8 cellular contexts compared by ENCODE assay signal in the genomic region with DNA sequence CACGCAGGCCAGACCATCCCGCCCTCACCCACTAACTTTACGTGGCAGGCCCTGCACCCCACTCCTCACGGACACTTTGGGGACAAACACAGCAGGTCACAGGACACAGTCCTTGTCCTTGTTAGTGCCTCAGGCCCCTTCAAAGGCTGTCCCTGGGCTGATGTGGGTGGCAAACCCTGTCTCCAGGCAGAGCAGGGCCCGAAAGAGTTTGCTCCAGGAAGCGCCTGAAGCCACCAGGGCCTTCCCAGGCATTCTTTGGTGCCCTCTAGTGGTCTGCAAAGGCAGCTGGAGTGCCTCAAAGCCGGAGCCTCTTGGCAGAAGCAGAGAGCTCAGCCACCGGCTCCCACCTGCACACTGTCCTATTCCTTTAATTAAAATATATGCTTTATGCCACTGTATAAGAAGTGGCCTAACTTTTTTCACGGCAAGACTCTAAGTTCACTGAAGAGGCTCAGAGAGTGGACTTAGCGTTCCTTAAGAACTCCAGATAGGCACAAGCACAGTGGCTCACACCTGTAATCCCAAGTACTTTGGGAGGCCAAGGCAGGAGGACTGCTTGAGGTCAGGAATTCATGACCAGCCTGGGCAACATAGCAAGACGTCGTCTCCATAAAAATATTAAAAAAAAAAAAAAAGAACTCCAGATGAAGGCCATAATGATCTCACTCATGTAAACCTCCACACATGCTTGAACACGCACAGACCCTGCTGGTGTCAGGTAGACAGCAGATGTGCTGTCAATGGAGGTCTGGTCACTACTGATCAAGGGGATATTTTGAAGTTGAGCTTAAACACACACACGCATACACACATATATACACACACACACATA. TPM values are rescaled to one million over a fixed set of nuclear protein-coding genes. Genes with fewer than 3 reads are reported as not detected.
DNase-seq lines count a peak whose midpoint lies in the region; ATAC-seq and TF ChIP-seq lines count a peak whose summit lies in the region.

No MANE protein-coding gene starts in this region.

- no peaks in the 10 kb centered on the region for H3K9me3 ChIP-seq in lower lobe of right lung

- no peak overlapping the region for H3K4me3 ChIP-seq in GM23338
- no peak overlapping the region for H3K4me3 ChIP-seq in dorsolateral prefrontal cortex
- no peak overlapping the region for H3K4me3 ChIP-seq in lower lobe of right lung

- H2AFZ ChIP-seq in GM23338 = no peak overlapping the region

- peak; percentile 75 for DNase-seq in AG09319 (ENCODE audit: extremely low read depth, low read depth)
- DNase-seq in GM23338 (ENCODE audit: low spot score) = peak; percentile 93
- peak; percentile 12 for DNase-seq in NCI-H526 treated with DMSO at 0.1 percent for 48 hours (lab: John Stamatoyannopoulos, UW)
- DNase-seq in activated CD4-positive, alpha-beta T cell treated with anti-CD3 and anti-CD28 coated beads, Interleukin-2, amount 50 U/mL, for 48 hours = peak; percentile 78 to 83
- DNase-seq in dorsolateral prefrontal cortex = peak; percentile 67 to 88 (median 85)
- DNase-seq in lower lobe of right lung = peak; percentile 86
- peak; percentile 62 to 73 for DNase-seq in stimulated activated CD4-positive, alpha-beta T cell treated with anti-CD3 and anti-CD28 coated beads, Interleukin-4, amount 100 ng/mL, for 48 hours (ENCODE audit: low read depth in 2 of 2)

- TF ChIP-seq CTCF in AG09319 (IDR thresholded peaks at IDR 0.05; ENCODE audit: low read depth, low read length) (peak; percentile 98), GM23338 (conservative IDR thresholded peaks at IDR 0.05; ENCODE audit: low read depth in 2 of 2) (peak; percentile 94 to 96), dorsolateral prefrontal cortex (IDR thresholded peaks at IDR 0.05 in 54 of 56, conservative IDR thresholded peaks at IDR 0.05 in 2 of 56; ENCODE audit: low read depth in 1 of 56, partially characterized antibody in 56 of 56) (peak; percentile 58 to 98 (median 95)), lower lobe of right lung (IDR thresholded peaks at IDR 0.05) (peak; percentile 99)

- H3K27me3 Mint-ChIP-seq in GM23338 (ENCODE audit: insufficient read depth, low read depth, poor library complexity) = peaks cover 10% of the 10 kb centered on the region

- peak overlapping the region; percentile 44; the same call in 1 of the 2 replicates for H3K27ac Mint-ChIP-seq in GM23338

- H4K20me1 ChIP-seq in GM23338 (replicated peaks; ENCODE audit: insufficient read depth) = no peaks in the 10 kb centered on the region

- no peaks in the 10 kb centered on the region; the same call in 2 of the 3 replicates for H3K4me1 Mint-ChIP-seq in GM23338

- no peaks in the 10 kb centered on the region for H3K9me3 Mint-ChIP-seq in GM23338

- H3K4me1 ChIP-seq in GM23338 (ENCODE audit: insufficient read depth) = no peaks in the 10 kb centered on the region
- H3K4me1 ChIP-seq in lower lobe of right lung = peaks cover 57% of the 10 kb centered on the region

- no peaks in the 10 kb centered on the region for H3K79me2 ChIP-seq in GM23338 (replicated peaks; ENCODE audit: insufficient read depth)

- intact Hi-C loops in dorsolateral prefrontal cortex (cut with DNase I) = loop anchor here (1.0 to 5.0 kb wide), 3 partner anchors 83 to 169 kb away; a partner anchor contains a TSS
- intact Hi-C loops in lower lobe of right lung (cut with DNase I) = loop anchor here (10.0 kb wide), 1 partner anchor 166 kb away; no protein-coding TSS in a partner anchor

- no peak overlapping the region for H3K4me3 Mint-ChIP-seq in GM23338

- H3K27ac ChIP-seq in GM23338 (ENCODE audit: low read depth) (no peak overlapping the region), dorsolateral prefrontal cortex (peak overlapping the region in 42 of 59 donors; percentile 0 to 83 (median 56)), lower lobe of right lung (peak overlapping the region; percentile 65)

- H3K4me2 ChIP-seq in GM23338 = no peak overlapping the region

- H3K36me3 Mint-ChIP-seq in GM23338 (ENCODE audit: low read depth) = peaks cover 11% of the 10 kb centered on the region; the same call in 2 of the 3 replicates

- H3K9me2 ChIP-seq in GM23338 (ENCODE audit: insufficient read depth) = no peaks in the 10 kb centered on the region

- no peaks in the 10 kb centered on the region for H3F3A ChIP-seq in GM23338 (replicated peaks; ENCODE audit: low read depth)

- H3K27me3 ChIP-seq in GM23338 (ENCODE audit: insufficient read depth) (no peaks in the 10 kb centered on the region), dorsolateral prefrontal cortex (no peaks in the 10 kb centered on the region), lower lobe of right lung (ENCODE audit: low read depth) (no peaks in the 10 kb centered on the region)

- H3K36me3 ChIP-seq in GM23338 (ENCODE audit: insufficient read depth) (no peaks in the 10 kb centered on the region), lower lobe of right lung (peaks cover 52% of the 10 kb centered on the region)

- ATAC-seq in GM23338 (peak; percentile 98), lower lobe of right lung (peak; percentile 82 to 90), HG03460 (IDR thresholded peaks at IDR 0.05; ENCODE audit: unreplicated experiment) (no peak)

TF ChIP-seq in GM23338, 12 proteins besides CTCF, POLR2A, EP300 and RAD21 (continues in another document):
- TF ChIP-seq, protein P1, sequence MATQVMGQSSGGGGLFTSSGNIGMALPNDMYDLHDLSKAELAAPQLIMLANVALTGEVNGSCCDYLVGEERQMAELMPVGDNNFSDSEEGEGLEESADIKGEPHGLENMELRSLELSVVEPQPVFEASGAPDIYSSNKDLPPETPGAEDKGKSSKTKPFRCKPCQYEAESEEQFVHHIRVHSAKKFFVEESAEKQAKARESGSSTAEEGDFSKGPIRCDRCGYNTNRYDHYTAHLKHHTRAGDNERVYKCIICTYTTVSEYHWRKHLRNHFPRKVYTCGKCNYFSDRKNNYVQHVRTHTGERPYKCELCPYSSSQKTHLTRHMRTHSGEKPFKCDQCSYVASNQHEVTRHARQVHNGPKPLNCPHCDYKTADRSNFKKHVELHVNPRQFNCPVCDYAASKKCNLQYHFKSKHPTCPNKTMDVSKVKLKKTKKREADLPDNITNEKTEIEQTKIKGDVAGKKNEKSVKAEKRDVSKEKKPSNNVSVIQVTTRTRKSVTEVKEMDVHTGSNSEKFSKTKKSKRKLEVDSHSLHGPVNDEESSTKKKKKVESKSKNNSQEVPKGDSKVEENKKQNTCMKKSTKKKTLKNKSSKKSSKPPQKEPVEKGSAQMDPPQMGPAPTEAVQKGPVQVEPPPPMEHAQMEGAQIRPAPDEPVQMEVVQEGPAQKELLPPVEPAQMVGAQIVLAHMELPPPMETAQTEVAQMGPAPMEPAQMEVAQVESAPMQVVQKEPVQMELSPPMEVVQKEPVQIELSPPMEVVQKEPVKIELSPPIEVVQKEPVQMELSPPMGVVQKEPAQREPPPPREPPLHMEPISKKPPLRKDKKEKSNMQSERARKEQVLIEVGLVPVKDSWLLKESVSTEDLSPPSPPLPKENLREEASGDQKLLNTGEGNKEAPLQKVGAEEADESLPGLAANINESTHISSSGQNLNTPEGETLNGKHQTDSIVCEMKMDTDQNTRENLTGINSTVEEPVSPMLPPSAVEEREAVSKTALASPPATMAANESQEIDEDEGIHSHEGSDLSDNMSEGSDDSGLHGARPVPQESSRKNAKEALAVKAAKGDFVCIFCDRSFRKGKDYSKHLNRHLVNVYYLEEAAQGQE (IDR thresholded peaks at IDR 0.05; ENCODE audit: unreplicated experiment) = no peak
- TF ChIP-seq NANOG (IDR thresholded peaks at IDR 0.05; ENCODE audit: borderline replicate concordance) = no peak
- no peak for TF ChIP-seq JUNB (IDR thresholded peaks at IDR 0.05; ENCODE audit: unreplicated experiment)
- no peak for TF ChIP-seq EZH2 (IDR thresholded peaks at IDR 0.05; ENCODE audit: low read depth, unreplicated experiment)
- TF ChIP-seq, protein P2, sequence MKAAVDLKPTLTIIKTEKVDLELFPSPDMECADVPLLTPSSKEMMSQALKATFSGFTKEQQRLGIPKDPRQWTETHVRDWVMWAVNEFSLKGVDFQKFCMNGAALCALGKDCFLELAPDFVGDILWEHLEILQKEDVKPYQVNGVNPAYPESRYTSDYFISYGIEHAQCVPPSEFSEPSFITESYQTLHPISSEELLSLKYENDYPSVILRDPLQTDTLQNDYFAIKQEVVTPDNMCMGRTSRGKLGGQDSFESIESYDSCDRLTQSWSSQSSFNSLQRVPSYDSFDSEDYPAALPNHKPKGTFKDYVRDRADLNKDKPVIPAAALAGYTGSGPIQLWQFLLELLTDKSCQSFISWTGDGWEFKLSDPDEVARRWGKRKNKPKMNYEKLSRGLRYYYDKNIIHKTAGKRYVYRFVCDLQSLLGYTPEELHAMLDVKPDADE (IDR thresholded peaks at IDR 0.05) = no peak
- TF ChIP-seq EZH2phosphoT487 (IDR thresholded peaks at IDR 0.05; ENCODE audit: unreplicated experiment) = no peak
- no peak for TF ChIP-seq STAT1 (IDR thresholded peaks at IDR 0.05; ENCODE audit: unreplicated experiment)
- no peak for TF ChIP-seq CREB1 (CRISPR knock-in tag; IDR thresholded peaks at IDR 0.05; ENCODE audit: low read depth)
- no peak for TF ChIP-seq ZNF331 (CRISPR knock-in tag; IDR thresholded peaks at IDR 0.05; ENCODE audit: low read depth)

RNA-seq across cellular contexts. Expression of a gene that starts 11.1 kb away (rescaled TPM):
- total RNA-seq in GM23338 (2014; rRNA removed; shearing (Covaris generic)) = 21.6 and 23.0 TPM in 2 replicates
- 50.3 and 55.6 TPM in 2 replicates for polyA plus RNA-seq in GM23338 (2016; fragmentation: Nextera tagmentation; extraction: Ambion mirVana)
- 10 to 100 TPM; 47.2 to 80.9 (median 65.4) TPM for total RNA-seq in dorsolateral prefrontal cortex
- total RNA-seq in lower lobe of right lung = 56.4 TPM

RNA-seq across cellular contexts. Expression of a gene that starts 36.5 kb away (rescaled TPM):
- total RNA-seq in GM23338 (2014; rRNA removed; shearing (Covaris generic)) = 38.3 and 47.5 TPM in 2 replicates
- 11.5 and 12.7 TPM in 2 replicates for polyA plus RNA-seq in GM23338 (2016; fragmentation: Nextera tagmentation; extraction: Ambion mirVana)
- 10 to 100 TPM; 32.6 to 77.4 (median 49.9) TPM for total RNA-seq in dorsolateral prefrontal cortex
- total RNA-seq in lower lobe of right lung = 13.2 TPM

RNA-seq across cellular contexts. Expression of a gene that starts 58.6 kb away (rescaled TPM):
- 360 and 381 TPM in 2 replicates for total RNA-seq in GM23338 (2014; rRNA removed; shearing (Covaris generic))
- polyA plus RNA-seq in GM23338 (2016; fragmentation: Nextera tagmentation; extraction: Ambion mirVana) = 148 and 149 TPM in 2 replicates
- total RNA-seq in dorsolateral prefrontal cortex (10 to 100 TPM; 41.6 to 81.0 (median 63.3) TPM), lower lobe of right lung (133 TPM)

Comparison
In these comparisons a context has a peak if more than half of its experiments do, and no peak if none do; other contexts are left out.
1. DNase-seq: peak in every context shown above with its lines; median percentile 93 in GM23338; 86 in lower lobe of right lung; 85 in dorsolateral prefrontal cortex; 80 in activated CD4-positive, alpha-beta T cell treated with anti-CD3 and anti-CD28 coated beads, Interleukin-2, amount 50 U/mL, for 48 hours; 75 in AG09319; 68 in stimulated activated CD4-positive, alpha-beta T cell treated with anti-CD3 and anti-CD28 coated beads, Interleukin-4, amount 100 ng/mL, for 48 hours; 12 in NCI-H526 treated with DMSO at 0.1 percent for 48 hours.